Comparison of ENCODE assay signal across 13 cellular contexts in genomic region chr12:25884024-25884919, GRCh38.
"Had no signal": no experiment of that assay in that cellular context is flagged by ENCODE, and none has a peak within 500 bp of the region (broad histone marks: within the 10 kb centered on the region; RNA-seq: fewer than 3 reads in every experiment).

No MANE protein-coding gene starts in this region.

- H3K4me3 Mint-ChIP-seq: activated T-cell treated with anti-CD3 and anti-CD28 coated beads, Interleukin-2, amount 50 U/mL, for 24 hours; immature natural killer cell; natural killer cell had no signal

- H3K36me3 Mint-ChIP-seq: activated naive CD4-positive, alpha-beta T cell treated with anti-CD3 and anti-CD28 coated beads, Interleukin-2, amount 50 U/mL, for 72 hours; immature natural killer cell; natural killer cell had no signal

- H3K4me3 ChIP-seq: tibial artery had no signal

- ATAC-seq: activated CD4-positive, CD25-positive, alpha-beta regulatory T cell treated with anti-CD3 and anti-CD28 coated beads, Interleukin-2, amount 50 U/mL, for 24 hours; activated naive CD4-positive, alpha-beta T cell treated with anti-CD3 and anti-CD28 coated beads, Interleukin-2, amount 50 U/mL, for 72 hours; esophagus mucosa had no signal

- H3K27ac Mint-ChIP-seq: activated naive CD4-positive, alpha-beta T cell treated with anti-CD3 and anti-CD28 coated beads, Interleukin-2, amount 50 U/mL, for 72 hours; activated T-cell treated with anti-CD3 and anti-CD28 coated beads, Interleukin-2, amount 50 U/mL, for 24 hours; immature natural killer cell; natural killer cell had no signal

- H3K9me3 ChIP-seq: tibial artery had no signal

- FAIRE-seq: endometrium, TTC549 had no signal

- DNase-seq: activated effector memory CD4-positive, alpha-beta T cell treated with anti-CD3 and anti-CD28 coated beads, Interleukin-2, amount 50 U/mL, for 16 hours; activated T-cell treated with anti-CD3 and anti-CD28 coated beads, Interleukin-2, amount 50 U/mL, for 24 hours; immature natural killer cell; natural killer cell; stimulated activated CD4-positive, alpha-beta T cell treated with anti-CD3 and anti-CD28 coated beads, Interleukin-15, amount 100 ng/mL, for 24 hours; stimulated activated CD4-positive, alpha-beta T cell treated with anti-CD3 and anti-CD28 coated beads, Interleukin-4, amount 100 ng/mL, for 24 hours; T-helper 2 cell; tibial artery had no signal

- H3K27me3 ChIP-seq: tibial artery had no signal

- H3K27me3 Mint-ChIP-seq: activated T-cell treated with anti-CD3 and anti-CD28 coated beads, Interleukin-2, amount 50 U/mL, for 24 hours had no signal

- H3K27ac ChIP-seq: tibial artery had no signal

- H3K9me3 Mint-ChIP-seq: natural killer cell had no signal

- H3K4me1 ChIP-seq: tibial artery had no signal

- H3K4me1 Mint-ChIP-seq: immature natural killer cell, natural killer cell had no signal

- H3K36me3 ChIP-seq: tibial artery had no signal
